In the genomic region with DNA sequence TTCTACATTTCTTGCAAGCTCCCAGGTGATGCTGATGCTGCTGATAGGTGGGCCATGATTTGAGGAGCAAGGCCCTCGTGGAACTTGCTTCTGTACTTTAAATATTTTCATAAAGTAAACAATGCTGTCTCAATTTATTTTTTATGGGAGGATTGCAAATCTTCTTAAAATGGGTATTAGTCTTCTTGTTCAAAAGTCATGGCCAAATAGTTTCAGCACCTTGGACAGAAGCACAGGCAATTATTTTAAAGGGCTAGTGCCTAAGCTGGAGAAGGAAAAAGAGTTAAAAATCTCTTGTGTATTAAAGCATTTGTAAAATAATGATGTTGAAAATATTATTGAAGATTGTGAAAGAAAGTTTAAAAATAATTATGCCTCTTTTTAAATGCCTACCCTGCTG, we compare ENCODE assay signal across 1 cellular context.
TF ChIP-seq lines count a peak whose summit lies in the region.

No MANE protein-coding gene starts in this region.

TF ChIP-seq in HepG2, 621 proteins besides CTCF, POLR2A, EP300 and RAD21 (continued from another document and continues in another):
- TF ChIP-seq ZHX2 (IDR thresholded peaks at IDR 0.05; ENCODE audit: low read depth) = no peak
- 0 out of 2 replicates have a peak, but pooled peaks have one; percentile 59 for TF ChIP-seq ZHX2 (CRISPR knock-in tag; IDR thresholded peaks at IDR 0.05; ENCODE audit: borderline replicate concordance)
- TF ChIP-seq RBFOX2 (IDR thresholded peaks at IDR 0.05; ENCODE audit: low read depth, low read length) = no peak
- TF ChIP-seq, protein P1, sequence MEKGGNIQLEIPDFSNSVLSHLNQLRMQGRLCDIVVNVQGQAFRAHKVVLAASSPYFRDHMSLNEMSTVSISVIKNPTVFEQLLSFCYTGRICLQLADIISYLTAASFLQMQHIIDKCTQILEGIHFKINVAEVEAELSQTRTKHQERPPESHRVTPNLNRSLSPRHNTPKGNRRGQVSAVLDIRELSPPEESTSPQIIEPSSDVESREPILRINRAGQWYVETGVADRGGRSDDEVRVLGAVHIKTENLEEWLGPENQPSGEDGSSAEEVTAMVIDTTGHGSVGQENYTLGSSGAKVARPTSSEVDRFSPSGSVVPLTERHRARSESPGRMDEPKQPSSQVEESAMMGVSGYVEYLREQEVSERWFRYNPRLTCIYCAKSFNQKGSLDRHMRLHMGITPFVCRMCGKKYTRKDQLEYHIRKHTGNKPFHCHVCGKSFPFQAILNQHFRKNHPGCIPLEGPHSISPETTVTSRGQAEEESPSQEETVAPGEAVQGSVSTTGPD (CRISPR knock-in tag; IDR thresholded peaks at IDR 0.05) = no peak
- no peak for TF ChIP-seq RXRA (CRISPR knock-in tag; IDR thresholded peaks at IDR 0.05)
- no peak for TF ChIP-seq MNT (IDR thresholded peaks at IDR 0.05)
- peak; percentile 36; the same call in 1 of the 2 replicates for TF ChIP-seq ZNF878 (CRISPR knock-in tag; IDR thresholded peaks at IDR 0.05)
- TF ChIP-seq, protein P2, sequence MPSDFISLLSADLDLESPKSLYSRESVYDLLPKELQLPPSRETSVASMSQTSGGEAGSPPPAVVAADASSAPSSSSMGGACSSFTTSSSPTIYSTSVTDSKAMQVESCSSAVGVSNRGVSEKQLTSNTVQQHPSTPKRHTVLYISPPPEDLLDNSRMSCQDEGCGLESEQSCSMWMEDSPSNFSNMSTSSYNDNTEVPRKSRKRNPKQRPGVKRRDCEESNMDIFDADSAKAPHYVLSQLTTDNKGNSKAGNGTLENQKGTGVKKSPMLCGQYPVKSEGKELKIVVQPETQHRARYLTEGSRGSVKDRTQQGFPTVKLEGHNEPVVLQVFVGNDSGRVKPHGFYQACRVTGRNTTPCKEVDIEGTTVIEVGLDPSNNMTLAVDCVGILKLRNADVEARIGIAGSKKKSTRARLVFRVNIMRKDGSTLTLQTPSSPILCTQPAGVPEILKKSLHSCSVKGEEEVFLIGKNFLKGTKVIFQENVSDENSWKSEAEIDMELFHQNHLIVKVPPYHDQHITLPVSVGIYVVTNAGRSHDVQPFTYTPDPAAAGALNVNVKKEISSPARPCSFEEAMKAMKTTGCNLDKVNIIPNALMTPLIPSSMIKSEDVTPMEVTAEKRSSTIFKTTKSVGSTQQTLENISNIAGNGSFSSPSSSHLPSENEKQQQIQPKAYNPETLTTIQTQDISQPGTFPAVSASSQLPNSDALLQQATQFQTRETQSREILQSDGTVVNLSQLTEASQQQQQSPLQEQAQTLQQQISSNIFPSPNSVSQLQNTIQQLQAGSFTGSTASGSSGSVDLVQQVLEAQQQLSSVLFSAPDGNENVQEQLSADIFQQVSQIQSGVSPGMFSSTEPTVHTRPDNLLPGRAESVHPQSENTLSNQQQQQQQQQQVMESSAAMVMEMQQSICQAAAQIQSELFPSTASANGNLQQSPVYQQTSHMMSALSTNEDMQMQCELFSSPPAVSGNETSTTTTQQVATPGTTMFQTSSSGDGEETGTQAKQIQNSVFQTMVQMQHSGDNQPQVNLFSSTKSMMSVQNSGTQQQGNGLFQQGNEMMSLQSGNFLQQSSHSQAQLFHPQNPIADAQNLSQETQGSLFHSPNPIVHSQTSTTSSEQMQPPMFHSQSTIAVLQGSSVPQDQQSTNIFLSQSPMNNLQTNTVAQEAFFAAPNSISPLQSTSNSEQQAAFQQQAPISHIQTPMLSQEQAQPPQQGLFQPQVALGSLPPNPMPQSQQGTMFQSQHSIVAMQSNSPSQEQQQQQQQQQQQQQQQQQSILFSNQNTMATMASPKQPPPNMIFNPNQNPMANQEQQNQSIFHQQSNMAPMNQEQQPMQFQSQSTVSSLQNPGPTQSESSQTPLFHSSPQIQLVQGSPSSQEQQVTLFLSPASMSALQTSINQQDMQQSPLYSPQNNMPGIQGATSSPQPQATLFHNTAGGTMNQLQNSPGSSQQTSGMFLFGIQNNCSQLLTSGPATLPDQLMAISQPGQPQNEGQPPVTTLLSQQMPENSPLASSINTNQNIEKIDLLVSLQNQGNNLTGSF (CRISPR knock-in tag; IDR thresholded peaks at IDR 0.05) = no peak
- no peak for TF ChIP-seq ZNF205 (CRISPR knock-in tag; IDR thresholded peaks at IDR 0.05)
- TF ChIP-seq TEF (CRISPR knock-in tag; IDR thresholded peaks at IDR 0.05) = peak; percentile 62; the same call in 1 of the 2 replicates
- TF ChIP-seq PHB2 (IDR thresholded peaks at IDR 0.05; ENCODE audit: partially characterized antibody) = no peak
- no peak for TF ChIP-seq HES4 (CRISPR knock-in tag; IDR thresholded peaks at IDR 0.05; ENCODE audit: borderline replicate concordance)
- no peak for TF ChIP-seq ZNF775 (CRISPR knock-in tag; IDR thresholded peaks at IDR 0.05; ENCODE audit: borderline replicate concordance)
- TF ChIP-seq SETDB1 (CRISPR knock-in tag; IDR thresholded peaks at IDR 0.05; ENCODE audit: borderline replicate concordance) = no peak
- TF ChIP-seq, protein P3, sequence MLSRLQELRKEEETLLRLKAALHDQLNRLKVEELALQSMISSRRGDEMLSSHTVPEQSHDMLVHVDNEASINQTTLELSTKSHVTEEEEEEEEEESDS (CRISPR knock-in tag; IDR thresholded peaks at IDR 0.05; ENCODE audit: borderline replicate concordance) = no peak
- no peak for TF ChIP-seq MIER3 (CRISPR knock-in tag; IDR thresholded peaks at IDR 0.05; ENCODE audit: borderline replicate concordance)
- no peak for TF ChIP-seq POLR2G (IDR thresholded peaks at IDR 0.05; ENCODE audit: low read depth, low read length)
- TF ChIP-seq ZBTB43 (CRISPR knock-in tag; conservative IDR thresholded peaks at IDR 0.05) = 0 out of 2 replicates have a peak, but pooled peaks have one; percentile 38
- no peak for TF ChIP-seq SNRNP70 (IDR thresholded peaks at IDR 0.05; ENCODE audit: low read depth, low read length)
- TF ChIP-seq, protein P4, sequence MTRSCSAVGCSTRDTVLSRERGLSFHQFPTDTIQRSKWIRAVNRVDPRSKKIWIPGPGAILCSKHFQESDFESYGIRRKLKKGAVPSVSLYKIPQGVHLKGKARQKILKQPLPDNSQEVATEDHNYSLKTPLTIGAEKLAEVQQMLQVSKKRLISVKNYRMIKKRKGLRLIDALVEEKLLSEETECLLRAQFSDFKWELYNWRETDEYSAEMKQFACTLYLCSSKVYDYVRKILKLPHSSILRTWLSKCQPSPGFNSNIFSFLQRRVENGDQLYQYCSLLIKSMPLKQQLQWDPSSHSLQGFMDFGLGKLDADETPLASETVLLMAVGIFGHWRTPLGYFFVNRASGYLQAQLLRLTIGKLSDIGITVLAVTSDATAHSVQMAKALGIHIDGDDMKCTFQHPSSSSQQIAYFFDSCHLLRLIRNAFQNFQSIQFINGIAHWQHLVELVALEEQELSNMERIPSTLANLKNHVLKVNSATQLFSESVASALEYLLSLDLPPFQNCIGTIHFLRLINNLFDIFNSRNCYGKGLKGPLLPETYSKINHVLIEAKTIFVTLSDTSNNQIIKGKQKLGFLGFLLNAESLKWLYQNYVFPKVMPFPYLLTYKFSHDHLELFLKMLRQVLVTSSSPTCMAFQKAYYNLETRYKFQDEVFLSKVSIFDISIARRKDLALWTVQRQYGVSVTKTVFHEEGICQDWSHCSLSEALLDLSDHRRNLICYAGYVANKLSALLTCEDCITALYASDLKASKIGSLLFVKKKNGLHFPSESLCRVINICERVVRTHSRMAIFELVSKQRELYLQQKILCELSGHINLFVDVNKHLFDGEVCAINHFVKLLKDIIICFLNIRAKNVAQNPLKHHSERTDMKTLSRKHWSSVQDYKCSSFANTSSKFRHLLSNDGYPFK (CRISPR knock-in tag; IDR thresholded peaks at IDR 0.05; ENCODE audit: borderline replicate concordance) = no peak
- no peak for TF ChIP-seq BCL6 (CRISPR knock-in tag; IDR thresholded peaks at IDR 0.05)
- no peak for TF ChIP-seq KLF15 (CRISPR knock-in tag; IDR thresholded peaks at IDR 0.05; ENCODE audit: borderline replicate concordance)
- no peak for TF ChIP-seq SCMH1 (CRISPR knock-in tag; IDR thresholded peaks at IDR 0.05; ENCODE audit: borderline replicate concordance)
- no peak for TF ChIP-seq HMGA1 (CRISPR knock-in tag; conservative IDR thresholded peaks at IDR 0.05)
- 0 out of 2 replicates have a peak, but pooled peaks have one; percentile 29 for TF ChIP-seq ZNF264 (CRISPR knock-in tag; IDR thresholded peaks at IDR 0.05)
- TF ChIP-seq ZNF20 (CRISPR knock-in tag; IDR thresholded peaks at IDR 0.05) = no peak
- TF ChIP-seq ZNF292 (CRISPR knock-in tag; IDR thresholded peaks at IDR 0.05; ENCODE audit: borderline replicate concordance, low read depth) = no peak
- TF ChIP-seq SAP130 (CRISPR knock-in tag; IDR thresholded peaks at IDR 0.05; ENCODE audit: low read depth) = no peak
- TF ChIP-seq NFE2L2 (IDR thresholded peaks at IDR 0.05; ENCODE audit: low read length) = no peak
- no peak for TF ChIP-seq KDM6A (CRISPR knock-in tag; IDR thresholded peaks at IDR 0.05; ENCODE audit: low read depth)
- TF ChIP-seq HDAC6 (IDR thresholded peaks at IDR 0.05; ENCODE audit: low read depth, low read length) = no peak
- no peak for TF ChIP-seq ZBTB38 (CRISPR knock-in tag; IDR thresholded peaks at IDR 0.05)
- TF ChIP-seq AGO2 (optimal IDR thresholded peaks at IDR 0.05; ENCODE audit: low read depth, low read length) = no peak
- no peak for TF ChIP-seq ZNF598 (CRISPR knock-in tag; IDR thresholded peaks at IDR 0.05; ENCODE audit: borderline replicate concordance)
- TF ChIP-seq EHMT2 (IDR thresholded peaks at IDR 0.05; ENCODE audit: borderline replicate concordance, low read depth, low read length) = peak; percentile 97
- TF ChIP-seq MLLT10 (CRISPR knock-in tag; IDR thresholded peaks at IDR 0.05) = no peak
- TF ChIP-seq ZNF672 (CRISPR knock-in tag; IDR thresholded peaks at IDR 0.05) = no peak
- TF ChIP-seq, protein P5, sequence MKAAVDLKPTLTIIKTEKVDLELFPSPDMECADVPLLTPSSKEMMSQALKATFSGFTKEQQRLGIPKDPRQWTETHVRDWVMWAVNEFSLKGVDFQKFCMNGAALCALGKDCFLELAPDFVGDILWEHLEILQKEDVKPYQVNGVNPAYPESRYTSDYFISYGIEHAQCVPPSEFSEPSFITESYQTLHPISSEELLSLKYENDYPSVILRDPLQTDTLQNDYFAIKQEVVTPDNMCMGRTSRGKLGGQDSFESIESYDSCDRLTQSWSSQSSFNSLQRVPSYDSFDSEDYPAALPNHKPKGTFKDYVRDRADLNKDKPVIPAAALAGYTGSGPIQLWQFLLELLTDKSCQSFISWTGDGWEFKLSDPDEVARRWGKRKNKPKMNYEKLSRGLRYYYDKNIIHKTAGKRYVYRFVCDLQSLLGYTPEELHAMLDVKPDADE (CRISPR knock-in tag; IDR thresholded peaks at IDR 0.05) = no peak
- no peak for TF ChIP-seq YEATS2 (CRISPR knock-in tag; IDR thresholded peaks at IDR 0.05; ENCODE audit: borderline replicate concordance)
- 0 out of 2 replicates have a peak, but pooled peaks have one; percentile 52 for TF ChIP-seq ZNF792 (CRISPR knock-in tag; IDR thresholded peaks at IDR 0.05)
